In genomic region chrX:12949205-12949926, GRCh38 we compare ENCODE assay signal across 10 cellular contexts. TPM values are rescaled to one million over a fixed set of nuclear protein-coding genes. Genes with fewer than 3 reads are reported as not detected.
DNase-seq lines count a peak whose midpoint lies in the region; ATAC-seq, FAIRE-seq and TF ChIP-seq lines count a peak whose summit lies in the region.
"Had no signal": no experiment of that assay in that cellular context is flagged by ENCODE, and none has a peak within 500 bp of the region (broad histone marks: within the 10 kb centered on the region; RNA-seq: fewer than 3 reads in every experiment).

No MANE protein-coding gene starts in this region.

- H3K27ac Mint-ChIP-seq in stimulated activated naive CD8-positive, alpha-beta T cell treated with anti-CD3 and anti-CD28 coated beads, Interleukin-15, Interleukin-2, amounts not matched to agents 100 ng/mL and 50 ng/mL, for 24 hours: peak overlapping the region; percentile 96
- H3K27ac Mint-ChIP-seq in astrocyte (ENCODE audit: unreplicated experiment) (peak overlapping the region; percentile 89), mesothelial cell of epicardium (peak overlapping the region; percentile 85)

- no peak overlapping the region for H3K4me3 ChIP-seq in astrocyte (ENCODE audit: insufficient read depth, low read depth, low read length)
- H3K4me3 ChIP-seq in thyroid gland (replicated peaks in 1 of 3): no peak overlapping the region

- peak overlapping the region; percentile 72 for H2AFZ ChIP-seq in astrocyte (ENCODE audit: low read depth, low read length)

- no peak for TF ChIP-seq POLR2A in thyroid gland (IDR thresholded peaks at IDR 0.05)

- peak overlapping the region; percentile 77 for H3K27ac ChIP-seq in astrocyte (ENCODE audit: low read depth, low read length)
- H3K27ac ChIP-seq in thyroid gland: no peak overlapping the region

- no peaks in the 10 kb centered on the region for H4K20me1 ChIP-seq in astrocyte (ENCODE audit: insufficient read depth, low read length)

- H3K27me3 ChIP-seq in astrocyte (ENCODE audit: insufficient read depth, low read length) (no peaks in the 10 kb centered on the region), thyroid gland (no peaks in the 10 kb centered on the region)

- peaks cover 81% of the 10 kb centered on the region for H3K4me1 Mint-ChIP-seq in stimulated activated naive CD8-positive, alpha-beta T cell treated with anti-CD3 and anti-CD28 coated beads, Interleukin-15, Interleukin-2, amounts not matched to agents 100 ng/mL and 50 ng/mL, for 24 hours (ENCODE audit: low read depth)
- H3K4me1 Mint-ChIP-seq in astrocyte (ENCODE audit: low read depth, unreplicated experiment) (peaks cover 44% of the 10 kb centered on the region), mesothelial cell of epicardium (peaks cover 45% of the 10 kb centered on the region)

- WGBS in thyroid gland, 2 donors: 37 to 50% methylated on average over 3 to 5 of the region's 5 CpGs

- H3K36me3 Mint-ChIP-seq in stimulated activated naive CD8-positive, alpha-beta T cell treated with anti-CD3 and anti-CD28 coated beads, Interleukin-15, Interleukin-2, amounts not matched to agents 100 ng/mL and 50 ng/mL, for 24 hours (ENCODE audit: low read depth): no peaks in the 10 kb centered on the region
- no peaks in the 10 kb centered on the region for H3K36me3 Mint-ChIP-seq in astrocyte (ENCODE audit: low read depth, unreplicated experiment)
- no peaks in the 10 kb centered on the region for H3K36me3 Mint-ChIP-seq in mesothelial cell of epicardium

- H3K27me3 Mint-ChIP-seq in stimulated activated naive CD8-positive, alpha-beta T cell treated with anti-CD3 and anti-CD28 coated beads, Interleukin-15, Interleukin-2, amounts not matched to agents 100 ng/mL and 50 ng/mL, for 24 hours: no peaks in the 10 kb centered on the region
- H3K27me3 Mint-ChIP-seq in astrocyte (ENCODE audit: low read depth, unreplicated experiment) (no peaks in the 10 kb centered on the region), mesothelial cell of epicardium (ENCODE audit: low read depth) (no peaks in the 10 kb centered on the region)

- peak overlapping the region; percentile 73 for H3K9ac ChIP-seq in astrocyte (ENCODE audit: low read length)

- no peaks in the 10 kb centered on the region for H3K9me3 ChIP-seq in astrocyte (ENCODE audit: insufficient read depth, low read depth, low read length)
- H3K9me3 ChIP-seq in thyroid gland: no peaks in the 10 kb centered on the region

- peak; percentile 97 for FAIRE-seq in astrocyte (lab: Jason Lieb, UNC)
- FAIRE-seq: G401.6, TTC549 had no signal

- no peak for TF ChIP-seq CTCF in astrocyte (IDR thresholded peaks at IDR 0.05; ENCODE audit: insufficient read depth, low read depth, low read length)
- TF ChIP-seq CTCF in mesothelial cell of epicardium (IDR thresholded peaks at IDR 0.05; ENCODE audit: unreplicated experiment): no peak
- no peak for TF ChIP-seq CTCF in thyroid gland (IDR thresholded peaks at IDR 0.05)

- peaks cover 21% of the 10 kb centered on the region for H3K4me1 ChIP-seq in astrocyte (ENCODE audit: insufficient read depth, low read length)
- H3K4me1 ChIP-seq in thyroid gland: peaks cover 0 to 7% of the 10 kb centered on the region in 2 donors

- H3K36me3 ChIP-seq in astrocyte (ENCODE audit: insufficient read depth, low read length) (no peaks in the 10 kb centered on the region), thyroid gland (no peaks in the 10 kb centered on the region)

- peak overlapping the region; percentile 84 for H3K4me3 Mint-ChIP-seq in stimulated activated naive CD8-positive, alpha-beta T cell treated with anti-CD3 and anti-CD28 coated beads, Interleukin-15, Interleukin-2, amounts not matched to agents 100 ng/mL and 50 ng/mL, for 24 hours
- H3K4me3 Mint-ChIP-seq in astrocyte (ENCODE audit: unreplicated experiment) (no peak overlapping the region), mesothelial cell of epicardium (no peak overlapping the region)

- no peak for ATAC-seq in stimulated activated naive CD8-positive, alpha-beta T cell treated with anti-CD3 and anti-CD28 coated beads, Interleukin-15, Interleukin-2, amounts not matched to agents 100 U/mL and 50 U/mL, for 24 hours
- ATAC-seq in GM19023 (IDR thresholded peaks at IDR 0.05; ENCODE audit: unreplicated experiment) (no peak), HG03439 (IDR thresholded peaks at IDR 0.05; ENCODE audit: unreplicated experiment) (no peak)

- H3K4me2 ChIP-seq in astrocyte (ENCODE audit: low read length): peak overlapping the region; percentile 62

- no peak for DNase-seq in stimulated activated naive CD8-positive, alpha-beta T cell treated with anti-CD3 and anti-CD28 coated beads, Interleukin-15, Interleukin-2, amounts not matched to agents 100 U/mL and 50 U/mL, for 24 hours
- DNase-seq in astrocyte (ENCODE audit: low read depth) (peak; percentile 65), mesothelial cell of epicardium (ENCODE audit: low spot score in 2 of 2, unreplicated experiment in 2 of 2) (no peak), NCI-H446 (lab: John Stamatoyannopoulos, UW) (no peak), thyroid gland (no peak)

- no peaks in the 10 kb centered on the region for H3K9me3 Mint-ChIP-seq in stimulated activated naive CD8-positive, alpha-beta T cell treated with anti-CD3 and anti-CD28 coated beads, Interleukin-15, Interleukin-2, amounts not matched to agents 100 ng/mL and 50 ng/mL, for 24 hours
- H3K9me3 Mint-ChIP-seq in astrocyte (ENCODE audit: unreplicated experiment) (no peaks in the 10 kb centered on the region), mesothelial cell of epicardium (peaks cover 4% of the 10 kb centered on the region)

- no peaks in the 10 kb centered on the region for H3K79me2 ChIP-seq in astrocyte (ENCODE audit: insufficient read depth, low read length)

- intact Hi-C loops in thyroid gland (cut with DNase I): loop anchor here (5.0 kb wide), 1 partner anchor 538 kb away; no protein-coding TSS in a partner anchor

RNA-seq across cellular contexts. Expression of gene TMSB4X, which starts 25.5 kb away (rescaled TPM):
- total RNA-seq in astrocyte (3,722 and 4,388 TPM in 2 replicates), mesothelial cell of epicardium (2,120 to 2,167 TPM (median 2,121 TPM) in 3 replicates), thyroid gland (1,000 to 10,000 TPM in 3 of 4 donors, 100 to 1,000 TPM in 1; 854 to 2,672 (median 1,302) TPM)

RNA-seq across cellular contexts. Expression of gene TLR8, which starts 42.9 kb away (rescaled TPM):
- total RNA-seq in astrocyte (not detected in 2 replicates), mesothelial cell of epicardium (not detected in 3 replicates), thyroid gland (1 to 10 TPM in 1 of 4 donors, under 1 TPM in 3; 0.45 to 1.7 (median 0.62) TPM)
